In genomic region chr4:77618383-77619241, GRCh38 we compare ENCODE assay signal across 8 cellular contexts. TPM values are rescaled to one million over a fixed set of nuclear protein-coding genes. Genes with fewer than 3 reads are reported as not detected.
DNase-seq lines count a peak whose midpoint lies in the region; ATAC-seq and TF ChIP-seq lines count a peak whose summit lies in the region.

No MANE protein-coding gene starts in this region.

- H3K27me3 Mint-ChIP-seq in activated T-cell treated with anti-CD3 and anti-CD28 coated beads, Interleukin-2, amount 50 U/mL, for 24 hours = peaks cover 20% of the 10 kb centered on the region
- H3K27me3 Mint-ChIP-seq in neural crest cell (ENCODE audit: low read depth) = no peaks in the 10 kb centered on the region

- CTCF ChIA-PET in PC-9 (lab: Charles Lee) = no interaction called here

- intact Hi-C loops in PC-9 (cut with micrococcal nuclease; ENCODE audit: unreplicated experiment) = loop anchor here (1.0 to 2.0 kb wide), 2 partner anchors 80 to 233 kb away; no protein-coding TSS in a partner anchor

- H3K4me1 ChIP-seq in PC-9 (replicated peaks; ENCODE audit: insufficient read depth) = no peaks in the 10 kb centered on the region

- no peaks in the 10 kb centered on the region for H3K9me3 Mint-ChIP-seq in activated T-cell treated with anti-CD3 and anti-CD28 coated beads, Interleukin-2, amount 50 U/mL, for 24 hours
- H3K9me3 Mint-ChIP-seq in neural crest cell = peaks cover 7% of the 10 kb centered on the region

- H3K4me3 Mint-ChIP-seq in activated T-cell treated with anti-CD3 and anti-CD28 coated beads, Interleukin-2, amount 50 U/mL, for 24 hours = no peak overlapping the region
- H3K4me3 Mint-ChIP-seq in neural crest cell = no peak overlapping the region

- POLR2A ChIA-PET in PC-9 (lab: Charles Lee; ENCODE audit: unreplicated experiment) = no interaction called here

- no peaks in the 10 kb centered on the region for H3K27me3 ChIP-seq in PC-9 (ENCODE audit: insufficient read depth, low read depth)

- H3K79me2 ChIP-seq in PC-9 (ENCODE audit: low read depth) = no peaks in the 10 kb centered on the region

- no peaks in the 10 kb centered on the region for H3K36me3 ChIP-seq in PC-9 (ENCODE audit: low read depth)

- H3K4me3 ChIP-seq in Jurkat, Clone E6-1 (ENCODE audit: low read length) = no peak overlapping the region
- H3K4me3 ChIP-seq in PC-9 = no peak overlapping the region

- no peaks in the 10 kb centered on the region for H4K20me1 ChIP-seq in PC-9 (ENCODE audit: insufficient read depth)

- H3K27ac ChIP-seq in PC-9 = no peak overlapping the region
- no peak overlapping the region for H3K27ac ChIP-seq in substantia nigra (ENCODE audit: low read depth, low read length, poor library complexity, severe bottlenecking)

- no peaks in the 10 kb centered on the region for H3K36me3 Mint-ChIP-seq in activated T-cell treated with anti-CD3 and anti-CD28 coated beads, Interleukin-2, amount 50 U/mL, for 24 hours (ENCODE audit: low read depth)
- no peaks in the 10 kb centered on the region for H3K36me3 Mint-ChIP-seq in neural crest cell (ENCODE audit: low read depth)

- DNase-seq in Daoy (ENCODE audit: low read depth) = peak; percentile 46
- peak; percentile 44 for DNase-seq in Jurkat, Clone E6-1 (ENCODE audit: low read depth, low spot score)
- DNase-seq in PC-9 = peak; percentile 36 to 55
- peak; percentile 64 for DNase-seq in activated T-cell treated with anti-CD3 and anti-CD28 coated beads, Interleukin-2, amount 50 U/mL, for 24 hours
- DNase-seq in fibroblast of peridontal ligament (ENCODE audit: extremely low read depth) = peak; percentile 77
- DNase-seq in neural crest cell (ENCODE audit: low read depth, low spot score) = peak; percentile 75
- DNase-seq in substantia nigra (lab: John Stamatoyannopoulos, UW) = peak in 47 of 49 donors; percentile 2 to 82 (median 43)

- TF ChIP-seq CTCF in PC-9 (conservative IDR thresholded peaks at IDR 0.05) (peak; percentile 83), neural crest cell (conservative IDR thresholded peaks at IDR 0.05) (peak; percentile 83)

- no peak overlapping the region for H3K27ac Mint-ChIP-seq in activated T-cell treated with anti-CD3 and anti-CD28 coated beads, Interleukin-2, amount 50 U/mL, for 24 hours
- no peak overlapping the region for H3K27ac Mint-ChIP-seq in neural crest cell (ENCODE audit: unreplicated experiment)

- H2AFZ ChIP-seq in PC-9 = no peak overlapping the region

- no peaks in the 10 kb centered on the region for H3K9me2 ChIP-seq in PC-9 (ENCODE audit: insufficient read depth)

- BruUV-seq in PC-9 (replicated peaks; lab: Mats Ljungman, UMichigan) = no TSS peak

- no peaks in the 10 kb centered on the region for H3F3A ChIP-seq in PC-9 (ENCODE audit: insufficient read depth, low read depth)

- H3K4me2 ChIP-seq in PC-9 = peak overlapping the region; percentile 39

- peak; percentile 75 for ATAC-seq in GM21717 (IDR thresholded peaks at IDR 0.05; ENCODE audit: unreplicated experiment)

- peaks cover 9% of the 10 kb centered on the region for H3K4me1 Mint-ChIP-seq in activated T-cell treated with anti-CD3 and anti-CD28 coated beads, Interleukin-2, amount 50 U/mL, for 24 hours (ENCODE audit: low read depth)
- peaks cover 9% of the 10 kb centered on the region for H3K4me1 Mint-ChIP-seq in neural crest cell

- no peaks in the 10 kb centered on the region for H3K9me3 ChIP-seq in PC-9 (ENCODE audit: insufficient read depth, low read depth)

RNA-seq across cellular contexts. Expression of gene CXCL13, which starts 13.0 kb away (rescaled TPM):
- not detected in 2 replicates for total RNA-seq in Daoy (2014; rRNA removed; shearing (Covaris generic))
- polyA plus RNA-seq in Jurkat, Clone E6-1 (2012; ENCODE audit: insufficient read depth, insufficient read length) = not detected
- not detected in 2 replicates for total RNA-seq in PC-9 (2021)
- not detected in 2 replicates for total RNA-seq in neural crest cell
